In the genomic region with DNA sequence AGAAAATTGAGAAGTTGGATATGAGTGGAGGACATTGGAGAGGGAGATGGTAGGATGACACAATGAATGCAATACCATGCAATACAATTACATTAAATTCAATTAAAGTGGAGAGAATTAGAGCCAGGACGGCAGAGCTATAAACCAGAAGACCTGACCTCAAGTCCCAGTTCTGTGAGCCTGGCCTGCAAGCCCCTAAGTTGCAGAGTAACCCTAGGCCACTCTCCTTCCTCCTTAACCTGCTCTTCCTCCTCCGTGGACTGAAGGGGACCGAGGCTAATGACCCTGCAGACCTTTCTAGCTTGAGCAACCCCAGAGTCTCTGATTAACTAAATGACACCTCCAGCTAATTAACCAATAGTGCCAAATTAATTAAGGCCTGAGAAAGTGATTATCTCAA, we compare ENCODE assay signal across 19 cellular contexts.
DNase-seq lines count a peak whose midpoint lies in the region; FAIRE-seq and TF ChIP-seq lines count a peak whose summit lies in the region.
"Had no signal": no experiment of that assay in that cellular context is flagged by ENCODE, and none has a peak within 500 bp of the region (broad histone marks: within the 10 kb centered on the region; RNA-seq: fewer than 3 reads in every experiment).

No MANE protein-coding gene starts in this region.

- no peaks in the 10 kb centered on the region for H3K79me2 ChIP-seq in neural progenitor cell (ENCODE audit: low read depth)

- no peak overlapping the region for H3K27ac ChIP-seq in BLaER1 treated with 17β-estradiol and CSF1 and Interleukin-3, amounts not matched to agents 10 nM and 100 nM
- no peak overlapping the region for H3K27ac ChIP-seq in neural progenitor cell
- H3K27ac ChIP-seq: C4-2B had no signal

- H2AFZ ChIP-seq in neural progenitor cell (replicated peaks): no peak overlapping the region
- H2AFZ ChIP-seq: GM23248 had no signal

- TF ChIP-seq CTCF in neural progenitor cell (IDR thresholded peaks at IDR 0.05): no peak

- H3K36me3 Mint-ChIP-seq in neural progenitor cell: peaks cover 6% of the 10 kb centered on the region
- H3K36me3 Mint-ChIP-seq: CD8-positive, alpha-beta T cell had no signal

- peak; percentile 20 for FAIRE-seq in urothelium cell line (lab: Jason Lieb, UNC)
- FAIRE-seq: GM12892, H1 had no signal

- H3F3A ChIP-seq in neural progenitor cell (ENCODE audit: low read depth): no peaks in the 10 kb centered on the region

- peaks cover 24 to 47% (median 32%) of the 10 kb centered on the region in 11 experiments for H3K9me3 ChIP-seq in BLaER1 treated with 17β-estradiol and CSF1 and Interleukin-3, amounts not matched to agents 10 nM and 100 nM (replicated peaks in 1 of 11)
- peaks cover 6% of the 10 kb centered on the region for H3K9me3 ChIP-seq in neural progenitor cell (ENCODE audit: low read depth)

- DNase-seq in neural progenitor cell (ENCODE audit: low spot score): no peak
- DNase-seq in urothelium cell line (ENCODE audit: low spot score): no peak
- no peak for DNase-seq in GM03348 (ENCODE audit: low spot score)
- no peak for DNase-seq in stimulated activated CD4-positive, alpha-beta T cell treated with anti-CD3 and anti-CD28 coated beads, Interleukin-2, amount 100 ng/mL, for 24 hours
- no peak for DNase-seq in NCI-H1930 (lab: John Stamatoyannopoulos, UW)
- DNase-seq: 8988T; Caco-2; CD4-positive, CD25-positive, alpha-beta regulatory T cell; CD8-positive, alpha-beta T cell; DMS53; DMS79 treated with DMSO at 0.1 percent for 48 hours; GF-D8; GM23248; H7; HCEC 1CT had no signal

- no peaks in the 10 kb centered on the region for H3K27me3 ChIP-seq in BLaER1 treated with 17β-estradiol and CSF1 and Interleukin-3, amounts not matched to agents 10 nM and 100 nM
- H3K27me3 ChIP-seq in neural progenitor cell: no peaks in the 10 kb centered on the region

- peaks cover 13% of the 10 kb centered on the region for H3K27me3 Mint-ChIP-seq in neural progenitor cell (ENCODE audit: insufficient read depth, low read depth)
- H3K27me3 Mint-ChIP-seq: CD4-positive, CD25-positive, alpha-beta regulatory T cell had no signal

- peaks cover 9% of the 10 kb centered on the region for H3K4me1 Mint-ChIP-seq in neural progenitor cell
- H3K4me1 Mint-ChIP-seq: CD4-positive, CD25-positive, alpha-beta regulatory T cell had no signal

- peak overlapping the region in 6 of 11 experiments; percentile 15 to 61 (median 54); a peak in 10 of 22 replicates for H3K4me2 ChIP-seq in BLaER1 treated with 17β-estradiol and CSF1 and Interleukin-3, amounts not matched to agents 10 nM and 100 nM
- H3K4me2 ChIP-seq in neural progenitor cell: no peak overlapping the region

- H3K9me3 Mint-ChIP-seq in neural progenitor cell: peaks cover 17% of the 10 kb centered on the region

- H3K9ac ChIP-seq in BLaER1 treated with 17β-estradiol and CSF1 and Interleukin-3, amounts not matched to agents 10 nM and 100 nM: no peak overlapping the region
- H3K9ac ChIP-seq in neural progenitor cell: no peak overlapping the region
- H3K9ac ChIP-seq: GM23248 had no signal

- H3K27ac Mint-ChIP-seq in neural progenitor cell: peak overlapping the region; percentile 3
- H3K27ac Mint-ChIP-seq: CD4-positive, CD25-positive, alpha-beta regulatory T cell; CD8-positive, alpha-beta T cell had no signal

- peaks cover 0 to 4% (median 0%) of the 10 kb centered on the region in 11 experiments; a peak in 1 of 22 replicates for H3K36me3 ChIP-seq in BLaER1 treated with 17β-estradiol and CSF1 and Interleukin-3, amounts not matched to agents 10 nM and 100 nM
- no peaks in the 10 kb centered on the region for H3K36me3 ChIP-seq in neural progenitor cell

- H3K4me1 ChIP-seq in BLaER1 treated with 17β-estradiol and CSF1 and Interleukin-3, amounts not matched to agents 10 nM and 100 nM: peaks cover 0 to 19% (median 7%) of the 10 kb centered on the region in 10 experiments; a peak in 9 of 20 replicates
- peaks cover 2% of the 10 kb centered on the region for H3K4me1 ChIP-seq in neural progenitor cell
- H3K4me1 ChIP-seq: Caco-2 had no signal

- H4K20me1 ChIP-seq in BLaER1 treated with 17β-estradiol and CSF1 and Interleukin-3, amounts not matched to agents 10 nM and 100 nM: no peaks in the 10 kb centered on the region
- H4K20me1 ChIP-seq in neural progenitor cell (ENCODE audit: low read depth): no peaks in the 10 kb centered on the region

- H3K4me3 Mint-ChIP-seq in neural progenitor cell: no peak overlapping the region
- H3K4me3 Mint-ChIP-seq: CD4-positive, CD25-positive, alpha-beta regulatory T cell; CD8-positive, alpha-beta T cell had no signal

- no peak overlapping the region for H3K4me3 ChIP-seq in BLaER1 treated with 17β-estradiol and CSF1 and Interleukin-3, amounts not matched to agents 10 nM and 100 nM
- H3K4me3 ChIP-seq in neural progenitor cell: no peak overlapping the region
- H3K4me3 ChIP-seq: GM23248 had no signal
